1 cellular context compared by ENCODE assay signal in genomic region chr3:157113832-157114505, GRCh38.
TF ChIP-seq lines count a peak whose summit lies in the region.

No MANE protein-coding gene starts in this region.

TF ChIP-seq in H1, 55 proteins besides CTCF, POLR2A, EP300 and RAD21 (continued from another document):
- TF ChIP-seq CHD7 (IDR thresholded peaks at IDR 0.05; ENCODE audit: insufficient replicate concordance, low read length) = no peak
- TF ChIP-seq SIX5 (IDR thresholded peaks at IDR 0.05; ENCODE audit: low read depth, low read length) = no peak
- TF ChIP-seq KDM4A (IDR thresholded peaks at IDR 0.05; ENCODE audit: low read depth, low read length, severe bottlenecking) = no peak
- no peak for TF ChIP-seq RFX5 (IDR thresholded peaks at IDR 0.05; ENCODE audit: borderline replicate concordance, low read depth, low read length)
- no peak for TF ChIP-seq BRCA1 (IDR thresholded peaks at IDR 0.05; ENCODE audit: low read depth, low read length)
- no peak for TF ChIP-seq MAFK (IDR thresholded peaks at IDR 0.05; ENCODE audit: low read depth, low read length)
- TF ChIP-seq EGR1 (IDR thresholded peaks at IDR 0.05; ENCODE audit: borderline replicate concordance, low read depth, low read length) = no peak
- no peak for TF ChIP-seq JUND (IDR thresholded peaks at IDR 0.05; ENCODE audit: low read length)
- TF ChIP-seq SP1 (IDR thresholded peaks at IDR 0.05; ENCODE audit: low read depth, low read length) = no peak
- no peak for TF ChIP-seq EZH2 (IDR thresholded peaks at IDR 0.05; ENCODE audit: low read depth, low read length, severe bottlenecking)
- TF ChIP-seq CBX5 (IDR thresholded peaks at IDR 0.05; ENCODE audit: low read depth, low read length) = no peak
- TF ChIP-seq ATF3 (IDR thresholded peaks at IDR 0.05; ENCODE audit: insufficient read depth, low read depth, low read length) = no peak
- no peak for TF ChIP-seq ZNF274 (IDR thresholded peaks at IDR 0.05; ENCODE audit: borderline replicate concordance, extremely low read depth, low read length)
- no peak for TF ChIP-seq SUZ12 (IDR thresholded peaks at IDR 0.05; ENCODE audit: low read length)
- TF ChIP-seq KDM1A (IDR thresholded peaks at IDR 0.05; ENCODE audit: borderline replicate concordance, low read length) = no peak
